2 cellular contexts compared by ENCODE assay signal in the genomic region with DNA sequence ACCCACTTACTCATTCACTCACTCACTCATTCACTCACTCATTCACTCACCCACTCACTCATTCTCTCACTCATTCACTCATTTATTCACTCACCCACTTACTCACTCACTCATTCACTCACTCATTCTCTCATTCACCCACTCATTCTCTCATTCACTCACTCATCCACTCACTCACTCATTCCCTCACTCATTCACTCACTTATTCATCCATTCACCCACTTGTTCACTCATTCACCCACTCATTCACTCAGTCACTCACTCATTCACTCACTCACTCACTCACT.
TF ChIP-seq lines count a peak whose summit lies in the region.

No MANE protein-coding gene starts in this region.

TF ChIP-seq in HepG2, 621 proteins besides CTCF, POLR2A, EP300 and RAD21:
- TF ChIP-seq ZFP41 (CRISPR knock-in tag; IDR thresholded peaks at IDR 0.05; ENCODE audit: borderline replicate concordance) (no peak), KDM5A (IDR thresholded peaks at IDR 0.05; ENCODE audit: borderline replicate concordance, low read length) (no peak), KLF12 (CRISPR knock-in tag; IDR thresholded peaks at IDR 0.05; ENCODE audit: borderline replicate concordance) (no peak), ZC3H4 (CRISPR knock-in tag; IDR thresholded peaks at IDR 0.05; ENCODE audit: borderline replicate concordance) (no peak), SKI (IDR thresholded peaks at IDR 0.05; ENCODE audit: partially characterized antibody) (no peak), PAXIP1 (CRISPR knock-in tag; conservative IDR thresholded peaks at IDR 0.05) (no peak), SIX1 (CRISPR knock-in tag; IDR thresholded peaks at IDR 0.05; ENCODE audit: borderline replicate concordance) (no peak), ASH2L (IDR thresholded peaks at IDR 0.05; ENCODE audit: insufficient read length, low read depth, low read length) (peak; percentile 10), MTA3 (CRISPR knock-in tag; IDR thresholded peaks at IDR 0.05) (no peak), STAT5B (CRISPR knock-in tag; IDR thresholded peaks at IDR 0.05) (no peak), BCL6 (CRISPR knock-in tag; IDR thresholded peaks at IDR 0.05) (no peak), ZBTB25 (CRISPR knock-in tag; IDR thresholded peaks at IDR 0.05) (no peak), HOXA9 (CRISPR knock-in tag; IDR thresholded peaks at IDR 0.05; ENCODE audit: borderline replicate concordance) (peak; percentile 36; the same call in 1 of the 2 replicates)
- TF ChIP-seq, protein P1, sequence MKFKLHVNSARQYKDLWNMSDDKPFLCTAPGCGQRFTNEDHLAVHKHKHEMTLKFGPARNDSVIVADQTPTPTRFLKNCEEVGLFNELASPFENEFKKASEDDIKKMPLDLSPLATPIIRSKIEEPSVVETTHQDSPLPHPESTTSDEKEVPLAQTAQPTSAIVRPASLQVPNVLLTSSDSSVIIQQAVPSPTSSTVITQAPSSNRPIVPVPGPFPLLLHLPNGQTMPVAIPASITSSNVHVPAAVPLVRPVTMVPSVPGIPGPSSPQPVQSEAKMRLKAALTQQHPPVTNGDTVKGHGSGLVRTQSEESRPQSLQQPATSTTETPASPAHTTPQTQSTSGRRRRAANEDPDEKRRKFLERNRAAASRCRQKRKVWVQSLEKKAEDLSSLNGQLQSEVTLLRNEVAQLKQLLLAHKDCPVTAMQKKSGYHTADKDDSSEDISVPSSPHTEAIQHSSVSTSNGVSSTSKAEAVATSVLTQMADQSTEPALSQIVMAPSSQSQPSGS (CRISPR knock-in tag; IDR thresholded peaks at IDR 0.05) = no peak
- TF ChIP-seq, protein P2, sequence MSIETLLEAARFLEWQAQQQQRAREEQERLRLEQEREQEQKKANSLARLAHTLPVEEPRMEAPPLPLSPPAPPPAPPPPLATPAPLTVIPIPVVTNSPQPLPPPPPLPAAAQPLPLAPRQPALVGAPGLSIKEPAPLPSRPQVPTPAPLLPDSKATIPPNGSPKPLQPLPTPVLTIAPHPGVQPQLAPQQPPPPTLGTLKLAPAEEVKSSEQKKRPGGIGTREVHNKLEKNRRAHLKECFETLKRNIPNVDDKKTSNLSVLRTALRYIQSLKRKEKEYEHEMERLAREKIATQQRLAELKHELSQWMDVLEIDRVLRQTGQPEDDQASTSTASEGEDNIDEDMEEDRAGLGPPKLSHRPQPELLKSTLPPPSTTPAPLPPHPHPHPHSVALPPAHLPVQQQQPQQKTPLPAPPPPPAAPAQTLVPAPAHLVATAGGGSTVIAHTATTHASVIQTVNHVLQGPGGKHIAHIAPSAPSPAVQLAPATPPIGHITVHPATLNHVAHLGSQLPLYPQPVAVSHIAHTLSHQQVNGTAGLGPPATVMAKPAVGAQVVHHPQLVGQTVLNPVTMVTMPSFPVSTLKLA (IDR thresholded peaks at IDR 0.05) = no peak
TF ChIP-seq in HepG2: peak in this region for 2.

TF ChIP-seq in GM12878, 131 proteins besides CTCF, POLR2A, EP300 and RAD21:
- TF ChIP-seq YBX1 (IDR thresholded peaks at IDR 0.05) (0 out of 2 replicates have a peak, but pooled peaks have one; percentile 27), MTA3 (IDR thresholded peaks at IDR 0.05; ENCODE audit: borderline replicate concordance, low read length) (no peak), E2F4 (IDR thresholded peaks at IDR 0.05; ENCODE audit: low read depth, low read length) (no peak), TCF3 (IDR thresholded peaks at IDR 0.05; ENCODE audit: borderline replicate concordance, insufficient read depth, low read depth, low read length) (no peak), EED (IDR thresholded peaks at IDR 0.05; ENCODE audit: low read depth) (no peak), SUZ12 (IDR thresholded peaks at IDR 0.05; ENCODE audit: unreplicated experiment) (no peak)
- TF ChIP-seq, protein P3, sequence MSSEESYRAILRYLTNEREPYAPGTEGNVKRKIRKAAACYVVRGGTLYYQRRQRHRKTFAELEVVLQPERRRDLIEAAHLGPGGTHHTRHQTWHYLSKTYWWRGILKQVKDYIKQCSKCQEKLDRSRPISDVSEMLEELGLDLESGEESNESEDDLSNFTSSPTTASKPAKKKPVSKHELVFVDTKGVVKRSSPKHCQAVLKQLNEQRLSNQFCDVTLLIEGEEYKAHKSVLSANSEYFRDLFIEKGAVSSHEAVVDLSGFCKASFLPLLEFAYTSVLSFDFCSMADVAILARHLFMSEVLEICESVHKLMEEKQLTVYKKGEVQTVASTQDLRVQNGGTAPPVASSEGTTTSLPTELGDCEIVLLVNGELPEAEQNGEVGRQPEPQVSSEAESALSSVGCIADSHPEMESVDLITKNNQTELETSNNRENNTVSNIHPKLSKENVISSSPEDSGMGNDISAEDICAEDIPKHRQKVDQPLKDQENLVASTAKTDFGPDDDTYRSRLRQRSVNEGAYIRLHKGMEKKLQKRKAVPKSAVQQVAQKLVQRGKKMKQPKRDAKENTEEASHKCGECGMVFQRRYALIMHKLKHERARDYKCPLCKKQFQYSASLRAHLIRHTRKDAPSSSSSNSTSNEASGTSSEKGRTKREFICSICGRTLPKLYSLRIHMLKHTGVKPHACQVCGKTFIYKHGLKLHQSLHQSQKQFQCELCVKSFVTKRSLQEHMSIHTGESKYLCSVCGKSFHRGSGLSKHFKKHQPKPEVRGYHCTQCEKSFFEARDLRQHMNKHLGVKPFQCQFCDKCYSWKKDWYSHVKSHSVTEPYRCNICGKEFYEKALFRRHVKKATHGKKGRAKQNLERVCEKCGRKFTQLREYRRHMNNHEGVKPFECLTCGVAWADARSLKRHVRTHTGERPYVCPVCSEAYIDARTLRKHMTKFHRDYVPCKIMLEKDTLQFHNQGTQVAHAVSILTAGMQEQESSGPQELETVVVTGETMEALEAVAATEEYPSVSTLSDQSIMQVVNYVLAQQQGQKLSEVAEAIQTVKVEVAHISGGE (CRISPR knock-in tag; IDR thresholded peaks at IDR 0.05) = 0 out of 2 replicates have a peak, but pooled peaks have one; percentile 12
